In the genomic region with DNA sequence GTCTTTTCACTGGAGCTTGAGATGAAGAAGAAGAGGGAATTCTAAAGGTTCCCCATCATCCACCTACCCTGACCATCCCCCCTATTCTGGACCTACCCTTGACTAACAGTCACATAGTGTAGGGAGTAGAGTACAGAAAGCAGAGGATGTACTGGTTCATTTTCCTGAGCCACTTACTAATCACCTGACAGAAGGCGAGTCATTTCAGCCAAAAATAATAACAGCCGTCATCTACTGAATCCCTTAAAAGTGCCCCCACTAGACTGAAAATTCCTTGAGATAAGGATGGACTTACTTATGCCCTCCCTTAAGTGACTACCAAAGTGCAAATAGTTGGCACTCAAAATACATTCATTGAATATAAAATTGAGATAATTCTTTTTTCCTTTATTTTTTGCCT, we compare ENCODE assay signal across 2 cellular contexts.
TF ChIP-seq lines count a peak whose summit lies in the region.

No MANE protein-coding gene starts in this region.

TF ChIP-seq in SK-N-SH, 30 proteins besides CTCF, POLR2A, EP300 and RAD21:
- TF ChIP-seq FOSL2 (IDR thresholded peaks at IDR 0.05; ENCODE audit: borderline replicate concordance, low read depth), result 0 out of 2 replicates have a peak, but pooled peaks have one; percentile 10
- TF ChIP-seq, protein P1, sequence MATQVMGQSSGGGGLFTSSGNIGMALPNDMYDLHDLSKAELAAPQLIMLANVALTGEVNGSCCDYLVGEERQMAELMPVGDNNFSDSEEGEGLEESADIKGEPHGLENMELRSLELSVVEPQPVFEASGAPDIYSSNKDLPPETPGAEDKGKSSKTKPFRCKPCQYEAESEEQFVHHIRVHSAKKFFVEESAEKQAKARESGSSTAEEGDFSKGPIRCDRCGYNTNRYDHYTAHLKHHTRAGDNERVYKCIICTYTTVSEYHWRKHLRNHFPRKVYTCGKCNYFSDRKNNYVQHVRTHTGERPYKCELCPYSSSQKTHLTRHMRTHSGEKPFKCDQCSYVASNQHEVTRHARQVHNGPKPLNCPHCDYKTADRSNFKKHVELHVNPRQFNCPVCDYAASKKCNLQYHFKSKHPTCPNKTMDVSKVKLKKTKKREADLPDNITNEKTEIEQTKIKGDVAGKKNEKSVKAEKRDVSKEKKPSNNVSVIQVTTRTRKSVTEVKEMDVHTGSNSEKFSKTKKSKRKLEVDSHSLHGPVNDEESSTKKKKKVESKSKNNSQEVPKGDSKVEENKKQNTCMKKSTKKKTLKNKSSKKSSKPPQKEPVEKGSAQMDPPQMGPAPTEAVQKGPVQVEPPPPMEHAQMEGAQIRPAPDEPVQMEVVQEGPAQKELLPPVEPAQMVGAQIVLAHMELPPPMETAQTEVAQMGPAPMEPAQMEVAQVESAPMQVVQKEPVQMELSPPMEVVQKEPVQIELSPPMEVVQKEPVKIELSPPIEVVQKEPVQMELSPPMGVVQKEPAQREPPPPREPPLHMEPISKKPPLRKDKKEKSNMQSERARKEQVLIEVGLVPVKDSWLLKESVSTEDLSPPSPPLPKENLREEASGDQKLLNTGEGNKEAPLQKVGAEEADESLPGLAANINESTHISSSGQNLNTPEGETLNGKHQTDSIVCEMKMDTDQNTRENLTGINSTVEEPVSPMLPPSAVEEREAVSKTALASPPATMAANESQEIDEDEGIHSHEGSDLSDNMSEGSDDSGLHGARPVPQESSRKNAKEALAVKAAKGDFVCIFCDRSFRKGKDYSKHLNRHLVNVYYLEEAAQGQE (IDR thresholded peaks at IDR 0.05; ENCODE audit: low read depth, low read length), result no peak
- TF ChIP-seq JUND (IDR thresholded peaks at IDR 0.05), result no peak
TF ChIP-seq in SK-N-SH: peak in this region for 1.

TF ChIP-seq in SK-N-SH treated with all-trans-retinoic acid at 6 μM for 48 hours, 23 proteins besides CTCF, POLR2A, EP300 and RAD21:
- TF ChIP-seq SNAI2 (CRISPR knock-in tag; IDR thresholded peaks at IDR 0.05), result no peak
- no peak for TF ChIP-seq ZNF565 (CRISPR knock-in tag; conservative IDR thresholded peaks at IDR 0.05; ENCODE audit: low read depth)
- TF ChIP-seq GLIS3 (CRISPR knock-in tag; IDR thresholded peaks at IDR 0.05), result no peak
